14 cellular contexts compared by ENCODE assay signal in the genomic region with DNA sequence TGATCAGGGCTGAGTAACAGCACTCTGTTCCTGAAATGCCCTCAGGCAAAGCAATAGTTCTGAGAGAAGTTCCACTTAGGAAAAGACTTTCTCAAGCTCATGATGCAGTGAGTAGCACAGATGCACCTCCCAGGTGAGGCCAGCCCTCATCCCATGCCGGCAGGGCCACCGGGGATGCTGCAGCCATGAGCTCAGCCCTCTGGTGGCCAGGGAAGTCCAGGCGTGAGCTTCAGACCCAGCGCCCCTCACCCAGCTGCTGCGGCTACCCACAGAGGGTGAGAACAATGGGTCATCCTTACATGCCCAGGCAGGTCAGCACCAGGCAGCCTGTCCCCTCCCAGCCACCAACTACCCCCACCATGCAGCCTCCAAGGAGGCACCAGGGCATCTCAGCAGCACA. TPM values are rescaled to one million over a fixed set of nuclear protein-coding genes. Genes with fewer than 3 reads are reported as not detected.
DNase-seq lines count a peak whose midpoint lies in the region; ATAC-seq and TF ChIP-seq lines count a peak whose summit lies in the region.
"Had no signal": no experiment of that assay in that cellular context is flagged by ENCODE, and none has a peak within 500 bp of the region (broad histone marks: within the 10 kb centered on the region; RNA-seq: fewer than 3 reads in every experiment).

No MANE protein-coding gene starts in this region.

- DNase-seq in activated CD8-positive, alpha-beta memory T cell treated with anti-CD3 and anti-CD28 coated beads for 24 hours = peak; percentile 40
- DNase-seq in activated CD8-positive, alpha-beta memory T cell treated with anti-CD3 and anti-CD28 coated beads, Interleukin-2, amount 50 U/mL, for 4 hours = no peak
- no peak for DNase-seq in Panc1 (ENCODE audit: low read depth, low spot score)
- no peak for DNase-seq in fibroblast of pulmonary artery (ENCODE audit: low read depth)
- no peak for DNase-seq in AML-193 (lab: John Stamatoyannopoulos, UW)
- DNase-seq in NK-92 treated with Interleukin-12 subunit alpha and Interleukin-12 subunit beta, amount 100 ng/mL, for 24 hours (lab: John Stamatoyannopoulos, UW) = no peak
- no peak for DNase-seq in NCI-H345 (lab: John Stamatoyannopoulos, UW)
- DNase-seq: ACHN; left lung; stimulated activated CD4-positive, alpha-beta T cell treated with anti-CD3 and anti-CD28 coated beads, Interleukin-1b, Interleukin-23, amount 100 ng/mL, for 48 hours had no signal

- H3K9me3 Mint-ChIP-seq in stimulated activated memory B cell treated with anti-CD40 and anti-IgM and Interleukin-4, amounts not matched to agents 10 μg/mL and 1 μg/mL and 100 μg/mL, for 72 hours = no peaks in the 10 kb centered on the region

- no peaks in the 10 kb centered on the region for H3K4me1 Mint-ChIP-seq in stimulated activated memory B cell treated with anti-CD40 and anti-IgM and Interleukin-4, amounts not matched to agents 10 μg/mL and 1 μg/mL and 100 μg/mL, for 72 hours
- H3K4me1 Mint-ChIP-seq: activated T-helper 17 cell treated with anti-CD3 and anti-CD28 coated beads, Interleukin-2, amount 50 U/mL, for 72 hours; central memory CD8-positive, alpha-beta T cell had no signal

- no peaks in the 10 kb centered on the region for H3K36me3 Mint-ChIP-seq in stimulated activated memory B cell treated with anti-CD40 and anti-IgM and Interleukin-4, amounts not matched to agents 10 μg/mL and 1 μg/mL and 100 μg/mL, for 72 hours

- no peaks in the 10 kb centered on the region for H3K36me3 ChIP-seq in Panc1 (ENCODE audit: control insufficient read depth, insufficient read depth, low read length)
- H3K36me3 ChIP-seq: left lung had no signal

- POLR2A ChIA-PET in Panc1 (lab: Charles Lee) = no interaction called here

- H3K27ac Mint-ChIP-seq in stimulated activated memory B cell treated with anti-CD40 and anti-IgM and Interleukin-4, amounts not matched to agents 10 μg/mL and 1 μg/mL and 100 μg/mL, for 72 hours = no peak overlapping the region
- H3K27ac Mint-ChIP-seq: activated T-helper 17 cell treated with anti-CD3 and anti-CD28 coated beads, Interleukin-2, amount 50 U/mL, for 72 hours had no signal

- TF ChIP-seq CTCF in Panc1 (IDR thresholded peaks at IDR 0.05) (no peak), fibroblast of pulmonary artery (IDR thresholded peaks at IDR 0.05; ENCODE audit: low read length, missing control alignments) (peak; percentile 23)

- no peaks in the 10 kb centered on the region for H3K9me3 ChIP-seq in Panc1 (ENCODE audit: control insufficient read depth, insufficient read depth, low read depth, low read length)
- H3K9me3 ChIP-seq: left lung had no signal

- intact Hi-C loops in Panc1 (cut with micrococcal nuclease; ENCODE audit: unreplicated experiment) = no loop called here

- H3K27me3 Mint-ChIP-seq in stimulated activated memory B cell treated with anti-CD40 and anti-IgM and Interleukin-4, amounts not matched to agents 10 μg/mL and 1 μg/mL and 100 μg/mL, for 72 hours = peaks cover 7% of the 10 kb centered on the region
- H3K27me3 Mint-ChIP-seq: activated T-helper 17 cell treated with anti-CD3 and anti-CD28 coated beads, Interleukin-2, amount 50 U/mL, for 72 hours had no signal

- H3K4me3 ChIP-seq in Panc1 (ENCODE audit: low read depth in 2 of 2, low read length in 2 of 2) (no peak overlapping the region), fibroblast of pulmonary artery (replicated peaks; ENCODE audit: low read depth, low read length) (no peak overlapping the region)
- H3K4me3 ChIP-seq: left lung had no signal

- H3K27ac ChIP-seq in Panc1 (ENCODE audit: low read length) = no peak overlapping the region
- H3K27ac ChIP-seq: KMS-11, left lung had no signal

- H3K27me3 ChIP-seq in Panc1 (ENCODE audit: control insufficient read depth, insufficient read depth, low read length) = no peaks in the 10 kb centered on the region
- H3K27me3 ChIP-seq: left lung had no signal

- in situ Hi-C loops in Panc1 (cut with HindIII; ENCODE audit: low pct_unique_long_range_greater_than_20kb, low sequenced_read_pairs) = no loop called here

- no TSS peak for BruUV-seq in Panc1 (replicated peaks; lab: Mats Ljungman, UMichigan)

- CTCF ChIA-PET in Panc1 (lab: Charles Lee) = no interaction called here

- no peak overlapping the region for H3K4me3 Mint-ChIP-seq in stimulated activated memory B cell treated with anti-CD40 and anti-IgM and Interleukin-4, amounts not matched to agents 10 μg/mL and 1 μg/mL and 100 μg/mL, for 72 hours
- H3K4me3 Mint-ChIP-seq: activated T-helper 17 cell treated with anti-CD3 and anti-CD28 coated beads, Interleukin-2, amount 50 U/mL, for 72 hours; central memory CD8-positive, alpha-beta T cell had no signal

- ATAC-seq in Panc1 = peak; percentile 72
- ATAC-seq in stimulated activated memory B cell treated with anti-CD40 and anti-IgM and Interleukin-4, amounts not matched to agents 10 μg/mL and 1 μg/mL and 100 μg/mL, for 72 hours = peak; percentile 3
- ATAC-seq: activated T-helper 17 cell treated with anti-CD3 and anti-CD28 coated beads, Interleukin-2, amount 50 U/mL, for 72 hours; left lung had no signal

- no peaks in the 10 kb centered on the region; the same call in 1 of the 2 replicates for H3K4me1 ChIP-seq in Panc1 (ENCODE audit: control insufficient read depth, insufficient read depth, low read length)
- H3K4me1 ChIP-seq: left lung had no signal

RNA-seq across cellular contexts. Expression of gene TTC32, which starts 50.7 kb away (rescaled TPM):
- 12.7 TPM for total RNA-seq in Panc1 (2021; ENCODE audit: unreplicated experiment)
- 3.0 TPM for polyA plus RNA-seq in Panc1 (2012; ENCODE audit: insufficient read length)
